In genomic region chr18:58201728-58202405, GRCh38 we compare ENCODE assay signal across 16 cellular contexts.
A peak's percentile ranks its signal among the peaks of the same experiment; 100 is the strongest.
DNase-seq lines count a peak whose midpoint lies in the region; FAIRE-seq and TF ChIP-seq lines count a peak whose summit lies in the region.
"Had no signal": no experiment of that assay in that cellular context is flagged by ENCODE, and none has a peak within 500 bp of the region (broad histone marks: within the 10 kb centered on the region; RNA-seq: fewer than 3 reads in every experiment).

No MANE protein-coding gene starts in this region.

- peak overlapping the region; percentile 35; the same call in 1 of the 2 replicates for H3K27ac Mint-ChIP-seq in HFFc6
- peak overlapping the region; percentile 7 for H3K27ac Mint-ChIP-seq in nephron progenitor cell
- no peak overlapping the region for H3K27ac Mint-ChIP-seq in osteocyte (ENCODE audit: unreplicated experiment)

- H3K36me3 Mint-ChIP-seq in HFFc6 (ENCODE audit: low read depth) (no peaks in the 10 kb centered on the region), nephron progenitor cell (ENCODE audit: low read depth) (no peaks in the 10 kb centered on the region), osteocyte (ENCODE audit: unreplicated experiment) (no peaks in the 10 kb centered on the region)

- 0 out of 2 replicates have a peak overlapping the region, but pooled peaks have one; percentile 4 for H3K4me3 ChIP-seq in DOHH2 (ENCODE audit: low read length)
- no peak overlapping the region for H3K4me3 ChIP-seq in dorsolateral prefrontal cortex
- H3K4me3 ChIP-seq: SK-N-MC had no signal

- peaks cover 2% of the 10 kb centered on the region; the same call in 1 of the 2 replicates for H3F3A ChIP-seq in DOHH2 (ENCODE audit: control insufficient read depth, insufficient read depth)

- no peak overlapping the region for H3K27ac ChIP-seq in DOHH2 (ENCODE audit: low read depth, low read length)
- H3K27ac ChIP-seq in dorsolateral prefrontal cortex: peak overlapping the region in 32 of 59 donors; percentile 1 to 79 (median 44)
- H3K27ac ChIP-seq: SK-N-MC had no signal

- intact Hi-C loops in dorsolateral prefrontal cortex (cut with DNase I): no loop called here

- TF ChIP-seq CTCF in DOHH2 (IDR thresholded peaks at IDR 0.05; ENCODE audit: low read depth, low read length, poor library complexity, severe bottlenecking) (no peak), HFFc6 (IDR thresholded peaks at IDR 0.05) (no peak), dorsolateral prefrontal cortex (IDR thresholded peaks at IDR 0.05 in 54 of 56, conservative IDR thresholded peaks at IDR 0.05 in 2 of 56; ENCODE audit: low read depth in 1 of 56, partially characterized antibody in 56 of 56) (no peak), nephron progenitor cell (IDR thresholded peaks at IDR 0.05) (no peak), osteocyte (IDR thresholded peaks at IDR 0.05) (no peak)

- peaks cover 64% of the 10 kb centered on the region for H3K79me2 ChIP-seq in DOHH2 (ENCODE audit: control insufficient read depth, low read length)

- H4K20me1 ChIP-seq in DOHH2 (ENCODE audit: control insufficient read depth, insufficient read depth, low read depth, low read length): no peaks in the 10 kb centered on the region

- H3K4me1 Mint-ChIP-seq in HFFc6 (ENCODE audit: low read depth) (peaks cover 48% of the 10 kb centered on the region), nephron progenitor cell (peaks cover 37% of the 10 kb centered on the region), osteocyte (ENCODE audit: unreplicated experiment) (peaks cover 23% of the 10 kb centered on the region)

- no peaks in the 10 kb centered on the region for H3K9me2 ChIP-seq in DOHH2 (replicated peaks; ENCODE audit: control insufficient read depth, low read length)

- H3K27me3 Mint-ChIP-seq in HFFc6 (ENCODE audit: insufficient read depth): peaks cover 1% of the 10 kb centered on the region; the same call in 1 of the 2 replicates
- H3K27me3 Mint-ChIP-seq in nephron progenitor cell (ENCODE audit: low read depth, poor library complexity): peaks cover 4% of the 10 kb centered on the region
- no peaks in the 10 kb centered on the region for H3K27me3 Mint-ChIP-seq in osteocyte (ENCODE audit: unreplicated experiment)

- FAIRE-seq in GM19239 (lab: Jason Lieb, UNC): no peak
- FAIRE-seq: GM12892, islet of Langerhans had no signal

- H3K27me3 ChIP-seq in DOHH2 (ENCODE audit: control insufficient read depth, low read length): no peaks in the 10 kb centered on the region
- H3K27me3 ChIP-seq in dorsolateral prefrontal cortex: no peaks in the 10 kb centered on the region

- H3K4me3 Mint-ChIP-seq in HFFc6 (no peak overlapping the region), nephron progenitor cell (no peak overlapping the region), osteocyte (ENCODE audit: unreplicated experiment) (no peak overlapping the region)

- peak overlapping the region; percentile 27 for H3K4me2 ChIP-seq in DOHH2 (ENCODE audit: low read length)

- H3K36me3 ChIP-seq in DOHH2 (ENCODE audit: control insufficient read depth, low read length): no peaks in the 10 kb centered on the region

- H3K9me3 Mint-ChIP-seq in HFFc6: no peaks in the 10 kb centered on the region
- no peaks in the 10 kb centered on the region for H3K9me3 Mint-ChIP-seq in nephron progenitor cell
- H3K9me3 Mint-ChIP-seq in osteocyte (ENCODE audit: unreplicated experiment): no peaks in the 10 kb centered on the region

- no peaks in the 10 kb centered on the region for H3K9me3 ChIP-seq in DOHH2 (ENCODE audit: control insufficient read depth, insufficient read depth, low read length)

- no peak for DNase-seq in HFFc6
- DNase-seq in dorsolateral prefrontal cortex: no peak
- DNase-seq in nephron progenitor cell: no peak
- no peak for DNase-seq in osteocyte (ENCODE audit: extremely low spot score, unreplicated experiment)
- DNase-seq in GM19239 (ENCODE audit: insufficient read length, low spot score): no peak
- no peak for DNase-seq in hypothalamus (lab: John Stamatoyannopoulos, UW)
- DNase-seq: activated CD8-positive, alpha-beta memory T cell treated with anti-CD3 and anti-CD28 coated beads for 24 hours; activated naive CD4-positive, alpha-beta T cell; effector CD4-positive, alpha-beta T cell; foreskin fibroblast; NCI-H187 treated with DMSO at 0.1 percent for 48 hours; stimulated activated CD4-positive, alpha-beta T cell treated with anti-CD3 and anti-CD28 coated beads, Interleukin-2, amount 100 ng/mL, for 24 hours had no signal

- H3K4me1 ChIP-seq in DOHH2 (ENCODE audit: control insufficient read depth, low read length): peaks cover 69% of the 10 kb centered on the region
